Comparison of ENCODE assay signal across 12 cellular contexts in the genomic region with DNA sequence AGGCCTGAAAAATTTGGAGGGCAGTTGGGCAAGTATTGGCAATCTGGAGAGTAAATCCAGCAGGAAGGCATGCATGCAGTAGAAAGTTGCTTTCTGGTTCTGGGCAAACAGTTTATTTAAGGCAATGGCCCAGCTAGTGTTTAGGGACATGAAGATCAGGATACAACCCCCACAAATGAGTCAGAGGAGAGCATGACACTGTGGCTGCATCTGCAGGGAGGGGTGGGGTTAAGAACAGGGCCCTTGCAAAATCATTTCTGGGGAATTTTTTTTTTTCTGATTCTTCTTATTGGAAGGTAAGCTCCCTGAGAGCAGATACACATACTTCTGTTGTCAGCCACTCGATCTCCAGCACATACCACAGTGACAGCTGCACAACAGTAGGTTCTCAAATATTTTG.
A peak's percentile ranks its signal among the peaks of the same experiment; 100 is the strongest.
DNase-seq lines count a peak whose midpoint lies in the region; ATAC-seq and TF ChIP-seq lines count a peak whose summit lies in the region.
"Had no signal": no experiment of that assay in that cellular context is flagged by ENCODE, and none has a peak within 500 bp of the region (broad histone marks: within the 10 kb centered on the region; RNA-seq: fewer than 3 reads in every experiment).

No MANE protein-coding gene starts in this region.

- peaks cover 0 to 3% (median 0%) of the 10 kb centered on the region in 3 donors for H3K27me3 Mint-ChIP-seq in CD14-positive monocyte (ENCODE audit: low read depth in 3 of 3)

- H3K36me3 Mint-ChIP-seq in CD14-positive monocyte, result no peaks in the 10 kb centered on the region

- H3K27me3 ChIP-seq in MG63 (no peaks in the 10 kb centered on the region), osteoblast (ENCODE audit: insufficient read depth, low read length) (no peaks in the 10 kb centered on the region), esophagus squamous epithelium (no peaks in the 10 kb centered on the region)

- H3K9me3 ChIP-seq in MG63 (no peaks in the 10 kb centered on the region), osteoblast (ENCODE audit: low read depth, low read length) (no peaks in the 10 kb centered on the region), esophagus squamous epithelium (no peaks in the 10 kb centered on the region)

- no peak overlapping the region for H3K4me2 ChIP-seq in osteoblast (ENCODE audit: insufficient read depth, low read length)

- TF ChIP-seq CTCF in CD14-positive monocyte (IDR thresholded peaks at IDR 0.05) (no peak), choroid plexus epithelial cell (conservative IDR thresholded peaks at IDR 0.05; ENCODE audit: low read depth, low read length) (no peak), osteoblast (IDR thresholded peaks at IDR 0.05; ENCODE audit: extremely low read depth, low read depth, low read length) (no peak), esophagus squamous epithelium (IDR thresholded peaks at IDR 0.05) (no peak)

- no peak overlapping the region for H2AFZ ChIP-seq in osteoblast (ENCODE audit: low read length)

- H3K4me1 ChIP-seq in osteoblast (ENCODE audit: insufficient read depth, low read length) (peaks cover 6% of the 10 kb centered on the region), esophagus squamous epithelium (no peaks in the 10 kb centered on the region)

- intact Hi-C loops in CD14-positive monocyte (cut with micrococcal nuclease), result no loop called here
- intact Hi-C loops in esophagus squamous epithelium (cut with DNase I), result no loop called here

- no peak overlapping the region for H3K4me3 ChIP-seq in MG63
- no peak overlapping the region for H3K4me3 ChIP-seq in choroid plexus epithelial cell (ENCODE audit: low read depth, low read length)
- no peak overlapping the region for H3K4me3 ChIP-seq in osteoblast (ENCODE audit: insufficient read depth, low read length)
- no peak overlapping the region for H3K4me3 ChIP-seq in esophagus squamous epithelium

- no peak overlapping the region for H3K4me3 Mint-ChIP-seq in CD14-positive monocyte
- H3K4me3 Mint-ChIP-seq: memory B cell had no signal

- H3K79me2 ChIP-seq in osteoblast (ENCODE audit: insufficient read depth, low read length), result no peaks in the 10 kb centered on the region

- peaks cover 0 to 8% (median 0%) of the 10 kb centered on the region in 7 donors for H3K9me3 Mint-ChIP-seq in CD14-positive monocyte

- H3K27ac Mint-ChIP-seq in CD14-positive monocyte, result peak overlapping the region; percentile 73 to 94 (median 88)
- H3K27ac Mint-ChIP-seq: memory B cell had no signal

- H3K36me3 ChIP-seq in MG63 (no peaks in the 10 kb centered on the region), osteoblast (ENCODE audit: insufficient read depth, low read length) (no peaks in the 10 kb centered on the region), esophagus squamous epithelium (no peaks in the 10 kb centered on the region)

- H4K20me1 ChIP-seq in osteoblast (ENCODE audit: insufficient read depth, low read length), result no peaks in the 10 kb centered on the region

- WGBS in esophagus squamous epithelium, 2 donors, result 42 to 50% methylated on average over 1 of the region's 1 CpG

- H3K27ac ChIP-seq in osteoblast (ENCODE audit: low read depth, low read length) (no peak overlapping the region), esophagus squamous epithelium (no peak overlapping the region)

- TF ChIP-seq POLR2A in esophagus squamous epithelium (IDR thresholded peaks at IDR 0.05), result no peak

- peak; percentile 57 for DNase-seq in CD14-positive monocyte (ENCODE audit: low spot score)
- DNase-seq in MG63, result peak; percentile 23
- DNase-seq in choroid plexus epithelial cell (ENCODE audit: low read depth), result peak; percentile 74
- peak; percentile 59 for DNase-seq in osteoblast (ENCODE audit: insufficient read length, low spot score, missing footprints)
- DNase-seq in esophagus squamous epithelium (lab: John Stamatoyannopoulos, UW), result no peak
- no peak for DNase-seq in NCI-H2081 treated with DMSO at 0.1 percent for 48 hours (lab: John Stamatoyannopoulos, UW)
- DNase-seq in iPS-NIHi11 (ENCODE audit: low spot score), result no peak
- DNase-seq: cerebellar nuclear complex; posterior cingulate gyrus; stimulated activated CD4-positive, alpha-beta T cell treated with anti-CD3 and anti-CD28 coated beads, Interleukin-4, amount 100 ng/mL, for 4 hours had no signal

- ATAC-seq in HG02588 (IDR thresholded peaks at IDR 0.05; ENCODE audit: unreplicated experiment), result no peak

- peaks cover 41% of the 10 kb centered on the region for H3K4me1 Mint-ChIP-seq in CD14-positive monocyte
- H3K4me1 Mint-ChIP-seq: memory B cell had no signal

Comparison
In these comparisons a context has a peak if more than half of its experiments do, and no peak if none do; other contexts are left out.
1. DNase-seq: peak in CD14-positive monocyte (single experiment), MG63 (single experiment), choroid plexus epithelial cell (single experiment) and osteoblast (single experiment); none in esophagus squamous epithelium (single experiment), NCI-H2081 treated with DMSO at 0.1 percent for 48 hours (single experiment) and iPS-NIHi11 (single experiment).